Comparison of ENCODE assay signal across 25 cellular contexts in the genomic region with DNA sequence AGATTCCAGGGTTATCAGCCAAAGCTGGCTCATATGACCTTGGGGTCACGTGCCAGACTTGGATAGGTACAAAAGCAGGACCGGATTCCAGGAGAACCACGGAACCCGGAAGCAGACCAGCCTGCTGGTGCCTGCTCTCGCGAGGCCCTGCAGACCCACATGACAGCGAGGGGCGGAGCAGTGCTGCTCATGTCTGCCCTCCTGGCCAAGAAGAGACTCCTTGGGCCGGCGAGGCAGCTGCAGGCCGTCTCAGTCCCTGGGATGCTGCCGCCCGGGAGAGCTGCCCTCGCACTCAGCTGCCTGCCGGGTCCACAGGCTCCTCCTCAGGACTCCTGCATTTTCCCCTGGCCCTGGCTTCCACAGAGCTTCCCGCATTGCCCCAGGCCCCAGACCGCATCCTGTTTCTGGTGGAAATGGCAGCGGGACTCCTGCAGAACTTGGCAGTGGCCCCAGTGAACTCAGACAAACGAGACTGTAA.
A peak's percentile ranks its signal among the peaks of the same experiment; 100 is the strongest.
DNase-seq lines count a peak whose midpoint lies in the region; ATAC-seq, FAIRE-seq and TF ChIP-seq lines count a peak whose summit lies in the region.
"Had no signal": no experiment of that assay in that cellular context is flagged by ENCODE, and none has a peak within 500 bp of the region (broad histone marks: within the 10 kb centered on the region; RNA-seq: fewer than 3 reads in every experiment).

No MANE protein-coding gene starts in this region.

- 79% methylated on average over 19 of the region's 19 CpGs for WGBS in right cardiac atrium
- 1% methylated on average over 18 of the region's 19 CpGs for WGBS in K562 (ENCODE audit: insufficient coverage, low coverage, missing lambda C conversion rate)
- WGBS in trophoblast cell (ENCODE audit: extremely low coverage, insufficient coverage, insufficient read length), result no CpG with 5 or more reads among the region's 19 CpGs

- H2BK12ac ChIP-seq in trophoblast cell (ENCODE audit: low read length), result peak overlapping the region; percentile 51

- H3K4me2 ChIP-seq in K562 (ENCODE audit: insufficient read depth, low read length), result no peak overlapping the region
- no peak overlapping the region for H3K4me2 ChIP-seq in trophoblast cell (ENCODE audit: low read length)

- TF ChIP-seq EP300 in K562 (IDR thresholded peaks at IDR 0.05; ENCODE audit: low read length), result no peak

- H3K9me3 ChIP-seq in right cardiac atrium (ENCODE audit: control insufficient read depth, low read length) (no peaks in the 10 kb centered on the region), K562 (replicated peaks; ENCODE audit: control insufficient read depth, insufficient read depth, low read depth, low read length) (no peaks in the 10 kb centered on the region), trophoblast cell (ENCODE audit: insufficient read depth, low read depth, low read length) (peaks cover 4% of the 10 kb centered on the region)

- H4K12ac ChIP-seq in trophoblast cell (ENCODE audit: low read depth, low read length), result peak overlapping the region; percentile 35

- ATAC-seq in right cardiac atrium (peak; percentile 31 to 38), left ventricle myocardium superior (no peak), K562 (no peak)

- H3K9me1 ChIP-seq in K562 (ENCODE audit: control insufficient read depth, insufficient read depth, low read length), result no peaks in the 10 kb centered on the region

- H3K23ac ChIP-seq in trophoblast cell (ENCODE audit: low read length), result no peak overlapping the region

- H3K18ac ChIP-seq in trophoblast cell (ENCODE audit: low read length), result no peak overlapping the region

- H2AFZ ChIP-seq in K562 (ENCODE audit: low read depth, low read length) (no peak overlapping the region), trophoblast cell (ENCODE audit: insufficient read depth, low read length, poor library complexity) (peak overlapping the region; percentile 59)
- H2AFZ ChIP-seq: parathyroid adenoma had no signal

- peak overlapping the region; percentile 64 for H4K91ac ChIP-seq in trophoblast cell (ENCODE audit: low read depth, low read length)

- POLR2A ChIA-PET in K562 (lab: Yijun Ruan, JAX), result no interaction called here

- in situ Hi-C loops in K562 (cut with MboI), result no loop called here

- no peak overlapping the region for H3K27ac ChIP-seq in right cardiac atrium (ENCODE audit: low read length)
- H3K27ac ChIP-seq in K562 (ENCODE audit: extremely low read depth, low read depth, low read length), result no peak overlapping the region
- peak overlapping the region; percentile 77 for H3K27ac ChIP-seq in trophoblast cell (ENCODE audit: low read depth, low read length)
- H3K27ac ChIP-seq: epithelial cell of prostate, parathyroid adenoma, RWPE1, upper lobe of left lung, WERI-Rb-1 had no signal

- intact Hi-C loops in right cardiac atrium (cut with DNase I), result no loop called here
- intact Hi-C loops in left ventricle myocardium superior (cut with micrococcal nuclease), result no loop called here
- intact Hi-C loops in K562 (cut with micrococcal nuclease), result no loop called here

- H3K4me1 ChIP-seq in right cardiac atrium (ENCODE audit: control insufficient read depth, insufficient read depth, low read length) (no peaks in the 10 kb centered on the region), K562 (replicated peaks in 1 of 2; ENCODE audit: control insufficient read depth in 2 of 2, insufficient read depth in 2 of 2, low read length in 2 of 2) (no peaks in the 10 kb centered on the region), trophoblast cell (ENCODE audit: control insufficient read depth in 1 of 2, insufficient read depth in 2 of 2, low read length in 2 of 2) (peaks cover 5 to 14% of the 10 kb centered on the region in 2 experiments)
- H3K4me1 ChIP-seq: parathyroid adenoma, upper lobe of left lung had no signal

- CTCF ChIA-PET in K562 (lab: Yijun Ruan, JAX; ENCODE audit: low intra/inter-chr PET ratio), result no interaction called here

- no peak overlapping the region for H2AK5ac ChIP-seq in trophoblast cell (ENCODE audit: low read length)

- TF ChIP-seq CTCF in K562 (IDR thresholded peaks at IDR 0.05 in 2 of 3, conservative IDR thresholded peaks at IDR 0.05 in 1 of 3; ENCODE audit: insufficient read depth in 2 of 3, low read depth in 1 of 3, low read length in 3 of 3), result no peak

- H3K4ac ChIP-seq in trophoblast cell (ENCODE audit: low read depth, low read length), result no peak overlapping the region

- no peak for TF ChIP-seq POLR2A in K562 (conservative IDR thresholded peaks at IDR 0.05)

- no peaks in the 10 kb centered on the region for H3K27me3 ChIP-seq in right cardiac atrium (ENCODE audit: control insufficient read depth, insufficient read depth)
- H3K27me3 ChIP-seq in K562 (ENCODE audit: control insufficient read depth in 2 of 2, insufficient read depth in 2 of 2, low read length in 2 of 2), result no peaks in the 10 kb centered on the region
- no peaks in the 10 kb centered on the region for H3K27me3 ChIP-seq in trophoblast cell (ENCODE audit: insufficient read depth, low read length)
- H3K27me3 ChIP-seq: upper lobe of left lung had no signal

- H3K79me1 ChIP-seq in trophoblast cell (ENCODE audit: low read length), result peaks cover 6% of the 10 kb centered on the region

- DNase-seq in right cardiac atrium (peak in 2 of 3 donors; percentile 31 to 49), left ventricle myocardium superior (no peak), RCC 7860 (ENCODE audit: low spot score) (peak; percentile 45), K562 (ENCODE audit: extremely low read depth in 1 of 4, low spot score in 3 of 4) (no peak), trophoblast cell (no peak), SHP77 (lab: John Stamatoyannopoulos, UW) (no peak)
- DNase-seq in activated CD4-positive, alpha-beta T cell treated with anti-CD3 and anti-CD28 coated beads, Interleukin-2, amount 50 U/mL, for 4 hours, result no peak
- DNase-seq in activated CD4-positive, CD25-positive, alpha-beta regulatory T cell treated with anti-CD3 and anti-CD28 coated beads, Interleukin-2, amount 50 U/mL, for 72 hours, result no peak
- DNase-seq: ACHN; activated CD4-positive, alpha-beta T cell treated with anti-CD3 and anti-CD28 coated beads, Interleukin-2, amount 50 U/mL, for 1 hour; activated naive CD4-positive, alpha-beta T cell treated with anti-CD3 and anti-CD28 coated beads, Interleukin-2, amount 10 ng/mL, durations not matched to agents 7 days and 5 days; cerebellar nuclear complex; DMS53; HCEC 1CT; head of caudate nucleus; mammary epithelial cell; NCI-H1436 treated with DMSO at 0.1 percent for 48 hours; NCI-H526; stimulated activated CD4-positive, alpha-beta T cell treated with anti-CD3 and anti-CD28 coated beads, Interleukin-2, amount 100 ng/mL, for 48 hours; WERI-Rb-1 had no signal

- FAIRE-seq in RCC 7860 (lab: Jason Lieb, UNC), result no peak
- no peak for FAIRE-seq in K562 (lab: Jason Lieb, UNC)
- FAIRE-seq: G401.6 had no signal

- H3K36me3 ChIP-seq in K562 (ENCODE audit: control insufficient read depth, insufficient read depth, low read length) (no peaks in the 10 kb centered on the region), trophoblast cell (ENCODE audit: control insufficient read depth in 1 of 2, insufficient read depth in 2 of 2, low read length in 2 of 2) (no peaks in the 10 kb centered on the region)
- H3K36me3 ChIP-seq: upper lobe of left lung, WERI-Rb-1 had no signal

- H3K4me3 ChIP-seq in right cardiac atrium (ENCODE audit: low read length) (no peak overlapping the region), K562 (no peak overlapping the region), trophoblast cell (ENCODE audit: low read depth, low read length) (no peak overlapping the region)
- H3K4me3 ChIP-seq: upper lobe of left lung had no signal

- H4K8ac ChIP-seq in trophoblast cell (ENCODE audit: low read depth, low read length), result peak overlapping the region; percentile 72

- H4K20me1 ChIP-seq in K562 (replicated peaks; ENCODE audit: control insufficient read depth, insufficient read depth, low read length), result no peaks in the 10 kb centered on the region

- no TSS peak for BruUV-seq in K562 (replicated peaks; lab: Mats Ljungman, UMichigan)

- no peaks in the 10 kb centered on the region for H3K79me2 ChIP-seq in K562 (ENCODE audit: control insufficient read depth, insufficient read depth, low read length)
- H3K79me2 ChIP-seq in trophoblast cell (ENCODE audit: control insufficient read depth, insufficient read depth, low read length, poor library complexity), result no peaks in the 10 kb centered on the region
- H3K79me2 ChIP-seq: parathyroid adenoma had no signal

- no peak for TF ChIP-seq RAD21 in K562 (CRISPR knock-in tag; conservative IDR thresholded peaks at IDR 0.05 in 1 of 2, IDR thresholded peaks at IDR 0.05 in 1 of 2)

- H2BK5ac ChIP-seq in trophoblast cell (ENCODE audit: low read depth, low read length, poor library complexity), result peak overlapping the region; percentile 62

- H2BK120ac ChIP-seq in trophoblast cell (ENCODE audit: insufficient read depth, low read length, poor library complexity), result peak overlapping the region; percentile 68

- H3K9ac ChIP-seq in K562 (ENCODE audit: insufficient read depth in 1 of 2, low read depth in 2 of 2, low read length in 2 of 2) (no peak overlapping the region), trophoblast cell (ENCODE audit: low read length) (no peak overlapping the region)
- H3K9ac ChIP-seq: parathyroid adenoma had no signal

- peak overlapping the region; percentile 63 for H3K14ac ChIP-seq in trophoblast cell (ENCODE audit: low read length)

TF ChIP-seq in K562, 482 proteins besides CTCF, POLR2A, EP300 and RAD21:
- TF ChIP-seq, protein P1, sequence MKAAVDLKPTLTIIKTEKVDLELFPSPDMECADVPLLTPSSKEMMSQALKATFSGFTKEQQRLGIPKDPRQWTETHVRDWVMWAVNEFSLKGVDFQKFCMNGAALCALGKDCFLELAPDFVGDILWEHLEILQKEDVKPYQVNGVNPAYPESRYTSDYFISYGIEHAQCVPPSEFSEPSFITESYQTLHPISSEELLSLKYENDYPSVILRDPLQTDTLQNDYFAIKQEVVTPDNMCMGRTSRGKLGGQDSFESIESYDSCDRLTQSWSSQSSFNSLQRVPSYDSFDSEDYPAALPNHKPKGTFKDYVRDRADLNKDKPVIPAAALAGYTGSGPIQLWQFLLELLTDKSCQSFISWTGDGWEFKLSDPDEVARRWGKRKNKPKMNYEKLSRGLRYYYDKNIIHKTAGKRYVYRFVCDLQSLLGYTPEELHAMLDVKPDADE (conservative IDR thresholded peaks at IDR 0.05; ENCODE audit: control insufficient read depth, low read depth, low read length), result no peak
- TF ChIP-seq, protein P2, sequence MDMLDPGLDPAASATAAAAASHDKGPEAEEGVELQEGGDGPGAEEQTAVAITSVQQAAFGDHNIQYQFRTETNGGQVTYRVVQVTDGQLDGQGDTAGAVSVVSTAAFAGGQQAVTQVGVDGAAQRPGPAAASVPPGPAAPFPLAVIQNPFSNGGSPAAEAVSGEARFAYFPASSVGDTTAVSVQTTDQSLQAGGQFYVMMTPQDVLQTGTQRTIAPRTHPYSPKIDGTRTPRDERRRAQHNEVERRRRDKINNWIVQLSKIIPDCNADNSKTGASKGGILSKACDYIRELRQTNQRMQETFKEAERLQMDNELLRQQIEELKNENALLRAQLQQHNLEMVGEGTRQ (CRISPR knock-in tag; IDR thresholded peaks at IDR 0.05), result peak; percentile 22; the same call in 1 of the 2 replicates
TF ChIP-seq in K562: peak in this region for 1.

Comparison
In these comparisons a context has a peak if more than half of its experiments do, and no peak if none do; other contexts are left out.
1. ATAC-seq: peak in right cardiac atrium (2 of 2); none in left ventricle myocardium superior (single experiment) and K562 (single experiment).
2. DNase-seq: peak in right cardiac atrium (2 of 3) and RCC 7860 (single experiment); none in left ventricle myocardium superior (single experiment), K562 (0 of 4), trophoblast cell (0 of 2), activated CD4-positive, alpha-beta T cell treated with anti-CD3 and anti-CD28 coated beads, Interleukin-2, amount 50 U/mL, for 4 hours (0 of 2), activated CD4-positive, CD25-positive, alpha-beta regulatory T cell treated with anti-CD3 and anti-CD28 coated beads, Interleukin-2, amount 50 U/mL, for 72 hours (single experiment) and SHP77 (0 of 2).